In the genomic region with DNA sequence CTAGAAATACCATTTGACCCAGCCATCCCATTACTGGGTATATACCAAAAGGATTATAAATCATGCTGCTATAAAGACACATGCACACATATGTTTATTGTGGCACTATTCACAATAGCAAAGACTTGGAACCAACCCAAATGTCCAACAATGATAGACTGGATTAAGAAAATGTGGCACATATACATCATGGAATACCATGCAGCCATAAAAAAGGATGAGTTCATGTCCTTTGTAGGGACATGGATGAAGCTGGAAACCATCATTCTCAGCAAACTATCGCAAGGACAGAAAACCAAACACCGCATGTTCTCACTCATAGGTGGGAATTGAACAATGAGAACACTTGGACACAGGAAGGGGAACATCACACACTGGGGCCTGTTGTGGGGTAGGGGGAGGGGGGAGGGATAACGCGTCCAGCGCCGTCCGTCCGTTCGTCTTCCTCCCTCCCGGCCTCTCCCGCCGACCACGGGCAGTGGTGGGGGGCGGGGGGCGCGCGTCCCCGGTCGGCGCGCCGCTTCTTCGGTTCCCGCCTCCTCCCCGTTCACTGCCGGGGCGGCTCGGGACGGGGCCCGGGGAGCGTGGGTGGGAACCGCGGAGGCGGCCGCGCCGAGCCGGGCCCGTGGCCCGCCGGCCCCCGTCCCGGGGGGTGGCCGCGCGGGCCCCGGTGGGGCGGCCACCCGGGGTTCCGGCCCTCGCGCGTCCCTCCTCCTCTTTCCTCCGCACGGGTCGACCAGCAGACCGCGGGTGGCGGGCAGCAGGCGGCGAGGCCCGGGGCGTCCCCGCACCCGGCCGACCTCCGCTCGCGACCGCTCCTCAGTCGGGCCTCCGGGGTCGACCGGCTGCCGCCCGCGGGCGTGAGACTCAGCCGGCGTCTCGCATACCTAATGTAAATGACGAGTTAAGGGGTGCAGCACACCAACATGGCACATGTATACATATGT, we compare ENCODE assay signal across 7 cellular contexts. TPM values are rescaled to one million over a fixed set of nuclear protein-coding genes. Genes with fewer than 3 reads are reported as not detected.
DNase-seq lines count a peak whose midpoint lies in the region; ATAC-seq and TF ChIP-seq lines count a peak whose summit lies in the region.
"Not testable (repeated sequence)": the region's sequence is repeated elsewhere in the genome, so short reads cannot be mapped to it uniquely, and the experiment has no call there.

No MANE protein-coding gene starts in this region.

- H3K27me3 ChIP-seq in smooth muscle cell (ENCODE audit: low read depth), result not testable (repeated sequence)

- peak overlapping the region; percentile 72 for H3K4me3 ChIP-seq in coronary artery
- peak overlapping the region; percentile 48 for H3K4me3 ChIP-seq in smooth muscle cell

- DNase-seq in GM13976 (ENCODE audit: low spot score) (peak; percentile 54), NCI-H2227 (lab: John Stamatoyannopoulos, UW; ENCODE audit: unreplicated experiment) (peak; percentile 44), left cardiac atrium (peak; percentile 42), mesothelial cell of epicardium (ENCODE audit: low spot score in 2 of 2, unreplicated experiment in 2 of 2) (peak; percentile 20 to 60)
- peak; percentile 32 for DNase-seq in activated T-cell treated with anti-CD3 and anti-CD28 coated beads, Interleukin-2, amount 50 U/mL, for 1 hour
- not testable (repeated sequence) for DNase-seq in coronary artery (ENCODE audit: low spot score); smooth muscle cell (lab: John Stamatoyannopoulos, UW; ENCODE audit: unreplicated experiment)

- not testable (repeated sequence) for H3K27ac Mint-ChIP-seq in mesothelial cell of epicardium

- H3K27me3 Mint-ChIP-seq in mesothelial cell of epicardium (ENCODE audit: low read depth), result not testable (repeated sequence)

- peak in 1 of 2 donors; percentile 55 for ATAC-seq in left cardiac atrium

- not testable (repeated sequence) for H3K36me3 Mint-ChIP-seq in mesothelial cell of epicardium

- peak overlapping the region; percentile 43 for H3K4me3 Mint-ChIP-seq in mesothelial cell of epicardium

- H3K9me3 ChIP-seq in smooth muscle cell (replicated peaks; ENCODE audit: low read depth), result not testable (repeated sequence)

- not testable (repeated sequence) for H3K9ac ChIP-seq in smooth muscle cell (ENCODE audit: low read depth)

- peak overlapping the region; percentile 76 for H3K4me2 ChIP-seq in smooth muscle cell

- H3K79me2 ChIP-seq in smooth muscle cell (ENCODE audit: low read depth), result not testable (repeated sequence)

- in situ Hi-C loops in GM13976 (cut with MboI; ENCODE audit: low sequenced_read_pairs, unreplicated experiment), result not testable (repeated sequence)

- intact Hi-C loops in left cardiac atrium (cut with DNase I), result not testable (repeated sequence)

- H3K4me1 ChIP-seq in smooth muscle cell (ENCODE audit: low read depth), result not testable (repeated sequence)

- H4K20me1 ChIP-seq in smooth muscle cell (ENCODE audit: low read depth), result not testable (repeated sequence)

- peak overlapping the region; percentile 62 to 68 for H3K27ac ChIP-seq in coronary artery
- H3K27ac ChIP-seq in smooth muscle cell (ENCODE audit: low read depth), result not testable (repeated sequence)

- H3K36me3 ChIP-seq in smooth muscle cell (ENCODE audit: low read depth), result not testable (repeated sequence)

- TF ChIP-seq CTCF in GM13976 (IDR thresholded peaks at IDR 0.05; ENCODE audit: borderline replicate concordance, control extremely low read depth, extremely low read depth, insufficient read depth, missing control alignments); coronary artery (IDR thresholded peaks at IDR 0.05); mesothelial cell of epicardium (IDR thresholded peaks at IDR 0.05; ENCODE audit: unreplicated experiment); smooth muscle cell (IDR thresholded peaks at IDR 0.05; ENCODE audit: borderline replicate concordance, insufficient read depth, poor library complexity, severe bottlenecking): not testable (repeated sequence)

- H2AFZ ChIP-seq in smooth muscle cell (ENCODE audit: low read depth), result not testable (repeated sequence)

- H3K4me1 Mint-ChIP-seq in mesothelial cell of epicardium, result not testable (repeated sequence)

- not testable (repeated sequence) for H3F3A ChIP-seq in smooth muscle cell (ENCODE audit: low read depth)

- 48% methylated on average over 45 of the region's 82 CpGs for WGBS in smooth muscle cell (ENCODE audit: low lambda C conversion rate)

- not testable (repeated sequence) for H3K9me3 Mint-ChIP-seq in mesothelial cell of epicardium

RNA-seq across cellular contexts. Expression of a gene that starts 54.7 kb away (rescaled TPM):
- total RNA-seq in left cardiac atrium (10 to 100 TPM in 1 of 2 donors, 1 to 10 TPM in 1; 9.5 to 21.8 TPM), mesothelial cell of epicardium (41.9 to 51.6 TPM (median 48.6 TPM) in 3 replicates), smooth muscle cell (26.9 and 35.7 TPM in 2 replicates)
- polyA plus RNA-seq in smooth muscle cell, result 13.9 and 20.7 TPM in 2 replicates
